ENCODE assay signal across 8 cellular contexts in the genomic region with DNA sequence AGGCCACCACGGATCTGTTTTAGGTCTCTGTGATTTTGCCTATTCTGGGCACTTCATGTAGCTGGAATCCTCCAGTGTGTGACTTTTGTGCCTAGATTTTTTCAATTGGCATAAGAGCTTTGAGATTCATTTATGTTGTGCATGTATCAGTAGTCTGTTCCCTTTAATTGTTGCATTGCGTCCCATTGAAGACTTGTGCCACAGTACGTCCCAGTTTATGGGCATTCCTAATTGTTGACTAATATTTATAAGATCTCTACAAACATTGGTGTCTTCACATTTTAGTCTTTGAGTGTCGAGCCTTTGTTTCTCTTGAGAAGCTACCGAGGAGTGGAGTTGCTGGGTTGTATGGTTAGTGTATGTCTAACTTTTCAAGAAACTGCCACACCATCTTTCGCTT. TPM values are rescaled to one million over a fixed set of nuclear protein-coding genes. Genes with fewer than 3 reads are reported as not detected.
DNase-seq lines count a peak whose midpoint lies in the region; ATAC-seq and TF ChIP-seq lines count a peak whose summit lies in the region.

No MANE protein-coding gene starts in this region.

- no peaks in the 10 kb centered on the region for H3K9me3 ChIP-seq in HCT116 (ENCODE audit: control insufficient read depth in 1 of 2, insufficient read depth in 1 of 2, low read depth in 1 of 2, low read length in 2 of 2)
- no peaks in the 10 kb centered on the region for H3K9me3 ChIP-seq in effector memory CD4-positive, alpha-beta T cell (ENCODE audit: control insufficient read depth, low read length)

- no peak for DNase-seq in HCT116 (ENCODE audit: low read depth, low spot score)
- no peak for DNase-seq in activated naive CD8-positive, alpha-beta T cell treated with anti-CD3 and anti-CD28 coated beads, Interleukin-2, amount 50 U/mL, for 24 hours
- DNase-seq in natural killer cell: no peak
- DNase-seq in stimulated activated CD8-positive, alpha-beta memory T cell treated with anti-CD3 and anti-CD28 coated beads, Interleukin-4, amount 100 ng/mL, for 48 hours: no peak
- DNase-seq in NCI-H1105 treated with DMSO at 0.1 percent for 48 hours (lab: John Stamatoyannopoulos, UW): no peak
- DNase-seq in effector memory CD4-positive, alpha-beta T cell: no peak
- DNase-seq in glomerular visceral epithelial cell (ENCODE audit: extremely low spot score): no peak

- peaks cover 7% of the 10 kb centered on the region; the same call in 1 of the 2 replicates for H3K27me3 ChIP-seq in ACC112 (ENCODE audit: insufficient read depth, low read length)
- H3K27me3 ChIP-seq in HCT116 (ENCODE audit: insufficient read depth, low read length): no peaks in the 10 kb centered on the region
- H3K27me3 ChIP-seq in effector memory CD4-positive, alpha-beta T cell (replicated peaks; ENCODE audit: control insufficient read depth, insufficient read depth, low read length, poor library complexity, severe bottlenecking): no peaks in the 10 kb centered on the region

- no peak for TF ChIP-seq POLR2A in HCT116 (IDR thresholded peaks at IDR 0.05; ENCODE audit: borderline replicate concordance, extremely low read depth, insufficient read depth, insufficient read length)

- peaks cover 13% of the 10 kb centered on the region for H3K4me1 ChIP-seq in ACC112 (ENCODE audit: control insufficient read depth, insufficient read depth, low read length, unreplicated experiment)
- H3K4me1 ChIP-seq in HCT116 (ENCODE audit: control insufficient read depth in 1 of 2, insufficient read depth in 2 of 2, low read length in 2 of 2): peaks cover 6 to 21% of the 10 kb centered on the region in 2 experiments
- H3K4me1 ChIP-seq in effector memory CD4-positive, alpha-beta T cell (ENCODE audit: control insufficient read depth, insufficient read depth, low read length, poor library complexity, severe bottlenecking): peaks cover 12% of the 10 kb centered on the region

- H3K36me3 Mint-ChIP-seq in activated naive CD8-positive, alpha-beta T cell treated with anti-CD3 and anti-CD28 coated beads, Interleukin-2, amount 50 U/mL, for 24 hours (ENCODE audit: low read depth): no peaks in the 10 kb centered on the region
- H3K36me3 Mint-ChIP-seq in natural killer cell: no peaks in the 10 kb centered on the region

- POLR2A ChIA-PET in HCT116 (lab: Charles Lee): interaction anchor here (0.8 to 1.4 kb wide), 2 partner anchors 10 to 34 kb away, joined by 4 to 5 read pairs; a partner anchor contains a TSS

- H4K20me1 ChIP-seq in HCT116 (ENCODE audit: insufficient read depth): no peaks in the 10 kb centered on the region

- TF ChIP-seq CTCF in HCT116 (IDR thresholded peaks at IDR 0.05 in 2 of 3, conservative IDR thresholded peaks at IDR 0.05 in 1 of 3; ENCODE audit: borderline replicate concordance in 1 of 3, insufficient read depth in 1 of 3, low read depth in 2 of 3, low read length in 2 of 3) (no peak), natural killer cell (IDR thresholded peaks at IDR 0.05) (no peak)

- H2AFZ ChIP-seq in ACC112 (ENCODE audit: low read length, unreplicated experiment) (peak overlapping the region; percentile 9), HCT116 (ENCODE audit: low read depth, low read length, poor library complexity, severe bottlenecking) (peak overlapping the region; percentile 88)

- no peak for TF ChIP-seq RAD21 in HCT116 (IDR thresholded peaks at IDR 0.05; ENCODE audit: low read depth)

- RAD21 ChIA-PET in HCT116 (lab: Charles Lee; ENCODE audit: low non-redundant PET in 1 of 2, low total read pairs in 2 of 2, uncharacterized antibody in 2 of 2, unreplicated experiment in 2 of 2): no interaction called here

- peaks cover 1% of the 10 kb centered on the region for H3K27me3 Mint-ChIP-seq in activated naive CD8-positive, alpha-beta T cell treated with anti-CD3 and anti-CD28 coated beads, Interleukin-2, amount 50 U/mL, for 24 hours
- H3K27me3 Mint-ChIP-seq in natural killer cell (ENCODE audit: low read depth in 2 of 2): peaks cover 4 to 11% of the 10 kb centered on the region in 2 donors

- H3K27ac Mint-ChIP-seq in activated naive CD8-positive, alpha-beta T cell treated with anti-CD3 and anti-CD28 coated beads, Interleukin-2, amount 50 U/mL, for 24 hours: no peak overlapping the region
- peak overlapping the region; percentile 24 to 36 for H3K27ac Mint-ChIP-seq in natural killer cell

- no TSS peak for BruUV-seq in HCT116 (replicated peaks; lab: Mats Ljungman, UMichigan)

- H3K79me2 ChIP-seq in ACC112 (ENCODE audit: control insufficient read depth, insufficient read depth, low read length, unreplicated experiment): peaks cover 16% of the 10 kb centered on the region
- no peaks in the 10 kb centered on the region for H3K79me2 ChIP-seq in HCT116 (ENCODE audit: insufficient read depth, low read length)

- intact Hi-C loops in HCT116 (cut with micrococcal nuclease) (no loop called here), natural killer cell (cut with micrococcal nuclease) (no loop called here)

- H3K4me3 Mint-ChIP-seq in activated naive CD8-positive, alpha-beta T cell treated with anti-CD3 and anti-CD28 coated beads, Interleukin-2, amount 50 U/mL, for 24 hours: peak overlapping the region; percentile 65
- peak overlapping the region; percentile 81 for H3K4me3 Mint-ChIP-seq in natural killer cell

- peak overlapping the region; percentile 65 for H3K4me2 ChIP-seq in HCT116 (ENCODE audit: low read length)

- H3K9ac ChIP-seq in HCT116 (ENCODE audit: low read length): no peak overlapping the region

- H3K36me3 ChIP-seq in ACC112 (ENCODE audit: insufficient read depth, low read length) (no peaks in the 10 kb centered on the region), HCT116 (ENCODE audit: control insufficient read depth in 1 of 2, insufficient read depth in 2 of 2, low read length in 2 of 2) (no peaks in the 10 kb centered on the region)
- no peaks in the 10 kb centered on the region for H3K36me3 ChIP-seq in effector memory CD4-positive, alpha-beta T cell (ENCODE audit: control insufficient read depth, insufficient read depth, low read length)

- H3K4me1 Mint-ChIP-seq in activated naive CD8-positive, alpha-beta T cell treated with anti-CD3 and anti-CD28 coated beads, Interleukin-2, amount 50 U/mL, for 24 hours: peaks cover 18% of the 10 kb centered on the region
- H3K4me1 Mint-ChIP-seq in natural killer cell: peaks cover 7 to 18% of the 10 kb centered on the region in 2 donors

- ATAC-seq in HCT116 (no peak), natural killer cell (no peak)
- ATAC-seq in activated naive CD8-positive, alpha-beta T cell treated with anti-CD3 and anti-CD28 coated beads, Interleukin-2, amount 50 U/mL, for 24 hours: no peak

- H3K9me2 ChIP-seq in HCT116 (ENCODE audit: insufficient read depth): no peaks in the 10 kb centered on the region

- CTCF ChIA-PET in HCT116 (lab: Charles Lee): interaction anchor here (1.0 to 1.2 kb wide), 2 partner anchors 34 to 40 kb away, joined by 5 read pairs; a partner anchor contains a TSS

- no peak overlapping the region for H3K27ac ChIP-seq in ACC112 (ENCODE audit: low read depth, low read length)
- no peak overlapping the region for H3K27ac ChIP-seq in HCT116 (ENCODE audit: low read depth, low read length)
- H3K27ac ChIP-seq in effector memory CD4-positive, alpha-beta T cell (ENCODE audit: insufficient read depth, low read length, poor library complexity, severe bottlenecking): no peak overlapping the region

- H3K4me3 ChIP-seq in ACC112 (ENCODE audit: low read depth, low read length): peak overlapping the region; percentile 100
- H3K4me3 ChIP-seq in HCT116 (replicated peaks in 1 of 2; ENCODE audit: low read depth in 1 of 2, low read length in 2 of 2): peak overlapping the region in 1 of 2 experiments; percentile 77; a peak in 1 of 4 replicates
- H3K4me3 ChIP-seq in effector memory CD4-positive, alpha-beta T cell (ENCODE audit: insufficient read depth, low read depth, low read length, poor library complexity, severe bottlenecking): no peak overlapping the region

- H3K9me3 Mint-ChIP-seq in activated naive CD8-positive, alpha-beta T cell treated with anti-CD3 and anti-CD28 coated beads, Interleukin-2, amount 50 U/mL, for 24 hours: no peaks in the 10 kb centered on the region
- H3K9me3 Mint-ChIP-seq in natural killer cell: no peaks in the 10 kb centered on the region

TF ChIP-seq in HCT116, 20 proteins besides CTCF, POLR2A, EP300 and RAD21:
- TF ChIP-seq ELF1 (IDR thresholded peaks at IDR 0.05; ENCODE audit: borderline replicate concordance, low read depth) (no peak), ZNF274 (IDR thresholded peaks at IDR 0.05; ENCODE audit: low read depth, low read length) (no peak), JUND (IDR thresholded peaks at IDR 0.05) (no peak), EGR1 (IDR thresholded peaks at IDR 0.05; ENCODE audit: low read depth) (no peak), SP1 (IDR thresholded peaks at IDR 0.05; ENCODE audit: low read depth) (no peak)

RNA-seq across cellular contexts. Expression of a gene that starts 0.7 kb away (rescaled TPM):
- total RNA-seq in HCT116 (2021; ENCODE audit: unreplicated experiment) (12.0 TPM), natural killer cell (10 to 100 TPM in 1 of 3 donors, 1 to 10 TPM in 2; 6.4 to 11.5 (median 8.8) TPM)
- 3.5 and 6.7 TPM in 2 replicates for polyA plus RNA-seq in HCT116 (2012)

RNA-seq across cellular contexts. Expression of a gene that starts 33.9 kb away (rescaled TPM):
- total RNA-seq in HCT116 (2021; ENCODE audit: unreplicated experiment) (80.1 TPM), natural killer cell (1 to 10 TPM; 1.5 to 2.9 (median 2.0) TPM)
- polyA plus RNA-seq in HCT116 (2012): 57.9 and 80.2 TPM in 2 replicates

RNA-seq across cellular contexts. Expression of a gene that starts 34.4 kb away (rescaled TPM):
- total RNA-seq in HCT116 (2021; ENCODE audit: unreplicated experiment): 44.5 TPM
- polyA plus RNA-seq in HCT116 (2012): 42.6 and 47.6 TPM in 2 replicates
- 10 to 100 TPM; 15.8 to 24.3 (median 18.5) TPM for total RNA-seq in natural killer cell

RNA-seq across cellular contexts. Expression of a gene that starts 54.0 kb away (rescaled TPM):
- total RNA-seq in HCT116 (2021; ENCODE audit: unreplicated experiment) (0.17 TPM), natural killer cell (10 to 100 TPM in 2 of 3 donors, 1 to 10 TPM in 1; 9.3 to 13.8 (median 13.4) TPM)
- 0.01 and 0.05 TPM in 2 replicates for polyA plus RNA-seq in HCT116 (2012)

Comparison
In these comparisons a context has a peak if more than half of its experiments do, and no peak if none do; other contexts are left out.
1. RNA of a gene that starts 33.9 kb away (total RNA-seq): 80.1 TPM in HCT116 (single experiment); 1.5 to 2.9 TPM in natural killer cell; every median in the first group is over 10 times any median in the second.